In the genomic region with DNA sequence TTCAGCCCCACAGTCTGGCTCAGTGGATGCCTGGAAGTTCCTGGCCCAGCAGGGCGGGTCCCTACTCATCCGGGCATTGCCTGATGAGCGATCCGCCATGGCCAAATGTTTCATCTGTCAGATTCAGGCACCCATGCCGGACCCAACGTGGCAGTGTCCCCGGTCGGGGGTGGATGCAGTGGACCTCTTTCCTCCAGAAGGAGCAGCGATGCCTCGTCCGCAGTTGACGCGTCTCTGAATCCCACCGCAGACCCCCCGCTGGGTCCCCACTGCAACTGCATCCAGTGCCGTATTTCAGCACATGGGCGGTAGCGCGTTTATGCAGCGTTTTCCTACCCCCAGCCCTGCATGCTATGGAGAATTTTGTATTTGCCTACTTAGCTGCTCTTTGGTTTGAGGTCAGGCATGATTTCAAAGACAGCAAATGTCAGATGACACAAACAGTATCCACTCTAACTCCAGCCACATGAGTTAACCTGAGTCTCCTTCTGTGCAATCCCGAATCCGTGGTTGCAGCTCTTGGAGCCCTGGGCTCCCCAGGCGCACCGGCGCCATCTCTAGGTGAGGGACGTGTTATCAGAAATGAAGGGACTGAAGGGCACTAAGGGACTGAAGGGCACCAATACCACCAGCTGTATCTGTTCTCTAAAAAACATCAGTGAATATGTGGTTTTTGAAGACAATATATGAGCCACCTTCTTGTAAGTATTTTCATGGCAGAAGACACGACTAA, we compare ENCODE assay signal across 11 cellular contexts.
DNase-seq lines count a peak whose midpoint lies in the region; ATAC-seq and TF ChIP-seq lines count a peak whose summit lies in the region.
"Had no signal": no experiment of that assay in that cellular context is flagged by ENCODE, and none has a peak within 500 bp of the region (broad histone marks: within the 10 kb centered on the region; RNA-seq: fewer than 3 reads in every experiment).

No MANE protein-coding gene starts in this region.

- no peak overlapping the region for H2AFZ ChIP-seq in OCI-LY1 (ENCODE audit: low read length)

- no peaks in the 10 kb centered on the region for H3K9me3 ChIP-seq in OCI-LY1 (ENCODE audit: low read length)

- no peak overlapping the region for H3K4me3 Mint-ChIP-seq in activated CD4-positive, alpha-beta T cell treated with anti-CD3 and anti-CD28 coated beads, Interleukin-2, amount 10 ng/mL, durations not matched to agents 24 days and 14 days
- no peak overlapping the region for H3K4me3 Mint-ChIP-seq in activated T-cell treated with anti-CD3 and anti-CD28 coated beads, Interleukin-2, amount 50 U/mL, for 24 hours
- H3K4me3 Mint-ChIP-seq: CD8-positive, alpha-beta T cell had no signal

- no peaks in the 10 kb centered on the region for H3K79me2 ChIP-seq in OCI-LY1 (ENCODE audit: insufficient read depth, low read length)

- peak; percentile 53 for DNase-seq in activated CD4-positive, alpha-beta T cell treated with anti-CD3 and anti-CD28 coated beads, Interleukin-2, amount 10 ng/mL, durations not matched to agents 24 days and 14 days
- DNase-seq in activated CD4-positive, alpha-beta T cell treated with anti-CD3 and anti-CD28 coated beads, Interleukin-2, amount 50 U/mL, for 4 hours: no peak
- peak; percentile 45 for DNase-seq in fibroblast of peridontal ligament (ENCODE audit: extremely low read depth)
- peak in 35 of 49 donors; percentile 4 to 67 (median 27) for DNase-seq in substantia nigra (lab: John Stamatoyannopoulos, UW)
- no peak for DNase-seq in SW 1271 (lab: John Stamatoyannopoulos, UW)
- no peak for DNase-seq in activated T-cell treated with anti-CD3 and anti-CD28 coated beads, Interleukin-2, amount 50 U/mL, for 24 hours
- DNase-seq: CD8-positive, alpha-beta T cell; NCI-H1694 had no signal

- no peak overlapping the region for H3K27ac ChIP-seq in OCI-LY1 (ENCODE audit: low read depth, low read length, poor library complexity, severe bottlenecking)
- no peak overlapping the region for H3K27ac ChIP-seq in substantia nigra (ENCODE audit: low read depth, low read length, poor library complexity, severe bottlenecking)

- no peak overlapping the region for H3K27ac Mint-ChIP-seq in activated CD4-positive, alpha-beta T cell treated with anti-CD3 and anti-CD28 coated beads, Interleukin-2, amount 10 ng/mL, durations not matched to agents 24 days and 14 days
- H3K27ac Mint-ChIP-seq in activated T-cell treated with anti-CD3 and anti-CD28 coated beads, Interleukin-2, amount 50 U/mL, for 24 hours: no peak overlapping the region
- H3K27ac Mint-ChIP-seq: CD8-positive, alpha-beta T cell had no signal

- H4K20me1 ChIP-seq in OCI-LY1 (ENCODE audit: insufficient read depth, low read length): no peaks in the 10 kb centered on the region

- peak; percentile 47 for TF ChIP-seq CTCF in OCI-LY1 (IDR thresholded peaks at IDR 0.05; ENCODE audit: low read length)

- no peaks in the 10 kb centered on the region for H3K4me1 Mint-ChIP-seq in activated CD4-positive, alpha-beta T cell treated with anti-CD3 and anti-CD28 coated beads, Interleukin-2, amount 10 ng/mL, durations not matched to agents 24 days and 14 days
- H3K4me1 Mint-ChIP-seq in activated T-cell treated with anti-CD3 and anti-CD28 coated beads, Interleukin-2, amount 50 U/mL, for 24 hours (ENCODE audit: low read depth): no peaks in the 10 kb centered on the region

- no peaks in the 10 kb centered on the region for H3F3A ChIP-seq in OCI-LY1 (ENCODE audit: insufficient read depth, low read length)

- H3K27me3 ChIP-seq in OCI-LY1 (ENCODE audit: insufficient read depth, low read length): no peaks in the 10 kb centered on the region

- H3K4me3 ChIP-seq in OCI-LY1 (ENCODE audit: low read depth, low read length, poor library complexity, severe bottlenecking): no peak overlapping the region
- H3K4me3 ChIP-seq: smooth muscle cell had no signal

- H3K9me3 Mint-ChIP-seq in activated CD4-positive, alpha-beta T cell treated with anti-CD3 and anti-CD28 coated beads, Interleukin-2, amount 10 ng/mL, durations not matched to agents 24 days and 14 days: no peaks in the 10 kb centered on the region
- no peaks in the 10 kb centered on the region for H3K9me3 Mint-ChIP-seq in activated T-cell treated with anti-CD3 and anti-CD28 coated beads, Interleukin-2, amount 50 U/mL, for 24 hours
- H3K9me3 Mint-ChIP-seq: CD8-positive, alpha-beta T cell had no signal

- no peak overlapping the region for H3K9ac ChIP-seq in OCI-LY1 (ENCODE audit: low read length)

- no peaks in the 10 kb centered on the region for H3K4me1 ChIP-seq in OCI-LY1 (ENCODE audit: insufficient read depth, low read length, severe bottlenecking)

- intact Hi-C loops in activated CD4-positive, alpha-beta T cell treated with anti-CD3 and anti-CD28 coated beads, Interleukin-2, amount 10 ng/mL, durations not matched to agents 24 days and 14 days (cut with micrococcal nuclease): no loop called here

- no peak overlapping the region for H3K4me2 ChIP-seq in OCI-LY1 (ENCODE audit: low read length)
- H3K4me2 ChIP-seq: smooth muscle cell had no signal

- H3K9me2 ChIP-seq in OCI-LY1 (ENCODE audit: low read depth, low read length): no peaks in the 10 kb centered on the region

- ATAC-seq in HG02763 (IDR thresholded peaks at IDR 0.05; ENCODE audit: unreplicated experiment): no peak
- ATAC-seq: CD8-positive, alpha-beta T cell had no signal

- no peaks in the 10 kb centered on the region for H3K36me3 Mint-ChIP-seq in activated CD4-positive, alpha-beta T cell treated with anti-CD3 and anti-CD28 coated beads, Interleukin-2, amount 10 ng/mL, durations not matched to agents 24 days and 14 days (ENCODE audit: low read depth)
- H3K36me3 Mint-ChIP-seq in activated T-cell treated with anti-CD3 and anti-CD28 coated beads, Interleukin-2, amount 50 U/mL, for 24 hours (ENCODE audit: low read depth): no peaks in the 10 kb centered on the region
- H3K36me3 Mint-ChIP-seq: CD8-positive, alpha-beta T cell had no signal

- H3K27me3 Mint-ChIP-seq in activated CD4-positive, alpha-beta T cell treated with anti-CD3 and anti-CD28 coated beads, Interleukin-2, amount 10 ng/mL, durations not matched to agents 24 days and 14 days: no peaks in the 10 kb centered on the region
- H3K27me3 Mint-ChIP-seq in activated T-cell treated with anti-CD3 and anti-CD28 coated beads, Interleukin-2, amount 50 U/mL, for 24 hours: peaks cover 31% of the 10 kb centered on the region

- no peaks in the 10 kb centered on the region for H3K36me3 ChIP-seq in OCI-LY1 (ENCODE audit: insufficient read depth, low read length)

Comparison
In these comparisons a context has a peak if more than half of its experiments do, and no peak if none do; other contexts are left out.
1. DNase-seq: peak in activated CD4-positive, alpha-beta T cell treated with anti-CD3 and anti-CD28 coated beads, Interleukin-2, amount 10 ng/mL, durations not matched to agents 24 days and 14 days (single experiment), fibroblast of peridontal ligament (single experiment) and substantia nigra (35 of 49); none in activated CD4-positive, alpha-beta T cell treated with anti-CD3 and anti-CD28 coated beads, Interleukin-2, amount 50 U/mL, for 4 hours (0 of 2), SW 1271 (0 of 2) and activated T-cell treated with anti-CD3 and anti-CD28 coated beads, Interleukin-2, amount 50 U/mL, for 24 hours (single experiment).